Comparison of ENCODE assay signal across 30 cellular contexts in the genomic region with DNA sequence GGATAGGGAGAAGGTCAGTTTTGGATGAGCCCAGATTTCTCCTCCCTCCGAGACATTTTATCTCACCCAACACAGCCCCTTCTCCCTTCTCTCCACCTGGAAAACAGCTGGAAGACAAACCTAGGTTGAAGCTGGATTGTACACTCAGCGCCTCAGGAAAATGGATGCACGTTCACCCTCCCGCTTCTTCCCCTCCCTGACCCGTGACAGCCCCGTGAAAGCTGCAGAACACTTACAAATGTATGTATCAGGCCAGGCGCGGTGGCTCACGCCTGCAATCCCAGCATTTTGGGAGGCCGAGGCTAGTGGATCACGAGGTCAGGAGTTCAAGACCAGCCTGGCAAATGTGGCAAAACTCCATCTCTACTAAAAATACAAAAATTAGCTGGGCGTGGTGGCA. TPM values are rescaled to one million over a fixed set of nuclear protein-coding genes. Genes with fewer than 3 reads are reported as not detected.
"Had no signal": no experiment of that assay in that cellular context is flagged by ENCODE, and none has a peak within 500 bp of the region (broad histone marks: within the 10 kb centered on the region; RNA-seq: fewer than 3 reads in every experiment).

No MANE protein-coding gene starts in this region.

- H3K4me1 Mint-ChIP-seq: nephron had no signal

- H3K27ac ChIP-seq: lower lobe of right lung, neural progenitor cell, neutrophil, ovary, prostate gland, stomach, testis, thyroid gland, transverse colon, upper lobe of right lung had no signal

- H3K4me1 ChIP-seq: neural progenitor cell, prostate gland, upper lobe of right lung had no signal

- H3K27ac Mint-ChIP-seq: stimulated activated naive B cell treated with anti-CD40 and anti-IgM and Interleukin-4, amounts not matched to agents 10 μg/mL and 1 μg/mL and 100 μg/mL, for 72 hours had no signal

- H2AFZ ChIP-seq: neural progenitor cell had no signal

- H3K4me2 ChIP-seq: neural progenitor cell had no signal

- H3K9me3 Mint-ChIP-seq: naive thymus-derived CD8-positive, alpha-beta T cell; nephron; neural progenitor cell; stimulated activated naive B cell treated with anti-CD40 and anti-IgM and Interleukin-4, amounts not matched to agents 10 μg/mL and 1 μg/mL and 100 μg/mL, for 72 hours had no signal

- H3K27me3 ChIP-seq: neural progenitor cell, neutrophil, ovary, stomach, testis, thyroid gland, transverse colon, upper lobe of right lung had no signal

- H3K4me3 Mint-ChIP-seq: naive thymus-derived CD8-positive, alpha-beta T cell; nephron; neural progenitor cell; stimulated activated naive B cell treated with anti-CD40 and anti-IgM and Interleukin-4, amounts not matched to agents 10 μg/mL and 1 μg/mL and 100 μg/mL, for 72 hours had no signal

- H3K27me3 Mint-ChIP-seq: naive thymus-derived CD8-positive, alpha-beta T cell had no signal

- H3K4me3 ChIP-seq: lower lobe of right lung, neural progenitor cell, ovary, prostate gland, skin epidermis, stomach, testis, thyroid gland, transverse colon, upper lobe of right lung had no signal

- FAIRE-seq: urothelium cell line had no signal

- H3K9me3 ChIP-seq: lower lobe of right lung, neutrophil, ovary, prostate gland, stomach, testis, thyroid gland, transverse colon, upper lobe of right lung had no signal

- H3K36me3 Mint-ChIP-seq: naive thymus-derived CD8-positive, alpha-beta T cell; neural progenitor cell; stimulated activated naive B cell treated with anti-CD40 and anti-IgM and Interleukin-4, amounts not matched to agents 10 μg/mL and 1 μg/mL and 100 μg/mL, for 72 hours had no signal

- DNase-seq: hypothalamus; left cardiac atrium; lower lobe of right lung; mesenchymal stem cell; occipital lobe; ovary; retina; right cardiac atrium; stimulated activated CD4-positive, alpha-beta T cell treated with anti-CD3 and anti-CD28 coated beads, Interleukin-12 subunit alpha, Interleukin-12 subunit beta, amount 100 ng/mL, for 4 hours; stimulated activated CD4-positive, alpha-beta T cell treated with anti-CD3 and anti-CD28 coated beads, Interleukin-15, amount 100 ng/mL, for 24 hours; stimulated activated CD4-positive, alpha-beta T cell treated with anti-CD3 and anti-CD28 coated beads, Interleukin-2, amount 100 ng/mL, for 24 hours; stimulated activated CD4-positive, alpha-beta T cell treated with anti-CD3 and anti-CD28 coated beads, Interleukin-4, amount 100 ng/mL, for 1 hour; stimulated activated naive B cell treated with anti-CD40 and anti-IgM and Interleukin-4, amounts not matched to agents 10 μg/mL and 1 μg/mL and 100 μg/mL, for 72 hours; stimulated activated naive CD8-positive, alpha-beta T cell treated with anti-CD3 and anti-CD28 coated beads, Interleukin-15, Interleukin-2, amounts not matched to agents 100 U/mL and 50 U/mL, for 24 hours; stomach; testis; thyroid gland; transverse colon; upper lobe of right lung had no signal

- H3K36me3 ChIP-seq: lower lobe of right lung, neural progenitor cell, neutrophil, ovary, prostate gland, stomach, thyroid gland, transverse colon, upper lobe of right lung had no signal

- ATAC-seq: left cardiac atrium; left lobe of liver; lower lobe of right lung; naive thymus-derived CD8-positive, alpha-beta T cell; right cardiac atrium; sciatic nerve; stimulated activated naive B cell treated with anti-CD40 and anti-IgM and Interleukin-4, amounts not matched to agents 10 μg/mL and 1 μg/mL and 100 μg/mL, for 72 hours; stimulated activated naive CD8-positive, alpha-beta T cell treated with anti-CD3 and anti-CD28 coated beads, Interleukin-15, Interleukin-2, amounts not matched to agents 100 U/mL and 50 U/mL, for 24 hours; upper lobe of right lung had no signal

RNA-seq across cellular contexts. Expression of gene RNU4-2, which starts 4.2 kb away (rescaled TPM):
- polyA plus RNA-seq: ovary, right cardiac atrium, stomach had no signal

RNA-seq across cellular contexts. Expression of gene RNU4-1, which starts 5.5 kb away (rescaled TPM):
- total RNA-seq: kidney epithelial cell had no signal
- polyA plus RNA-seq: naive thymus-derived CD8-positive, alpha-beta T cell; ovary; right cardiac atrium; stomach had no signal

RNA-seq across cellular contexts. Expression of gene PLA2G1B, which starts 40.1 kb away (rescaled TPM):
- total RNA-seq: kidney epithelial cell; left cardiac atrium; mammary epithelial cell; naive thymus-derived CD8-positive, alpha-beta T cell; occipital lobe; prostate gland; right cardiac atrium; sciatic nerve; stomach; thyroid gland; transverse colon had no signal
- polyA plus RNA-seq: mammary epithelial cell, right cardiac atrium had no signal
